ENCODE assay signal across 8 cellular contexts in genomic region chrX:47513697-47514085, GRCh38. TPM values are rescaled to one million over a fixed set of nuclear protein-coding genes. Genes with fewer than 3 reads are reported as not detected.
DNase-seq lines count a peak whose midpoint lies in the region; ATAC-seq and TF ChIP-seq lines count a peak whose summit lies in the region.

No MANE protein-coding gene starts in this region.

- H3K9me3 ChIP-seq in Peyer's patch (no peaks in the 10 kb centered on the region), sigmoid colon (no peaks in the 10 kb centered on the region)

- TF ChIP-seq EP300 in sigmoid colon (IDR thresholded peaks at IDR 0.05): no peak

- no peaks in the 10 kb centered on the region for H3K27me3 ChIP-seq in Peyer's patch
- no peaks in the 10 kb centered on the region for H3K27me3 ChIP-seq in sigmoid colon

- no peak for ATAC-seq in GM18873 (IDR thresholded peaks at IDR 0.05; ENCODE audit: low FRiP score, unreplicated experiment)

- TF ChIP-seq CTCF in GM12864 (IDR thresholded peaks at IDR 0.05; ENCODE audit: low read depth, low read length, missing control alignments): no peak
- no peak for TF ChIP-seq CTCF in Peyer's patch (IDR thresholded peaks at IDR 0.05)
- no peak for TF ChIP-seq CTCF in epithelial cell of esophagus (IDR thresholded peaks at IDR 0.05; ENCODE audit: insufficient read depth, low read depth, low read length, missing control alignments)
- no peak for TF ChIP-seq CTCF in sigmoid colon (IDR thresholded peaks at IDR 0.05)

- H3K4me3 ChIP-seq in GM12864 (ENCODE audit: low read depth, low read length) (peak overlapping the region; percentile 36), Peyer's patch (peak overlapping the region; percentile 26 to 44 (median 30)), epithelial cell of esophagus (ENCODE audit: low read length) (peak overlapping the region; percentile 14), sigmoid colon (peak overlapping the region in 3 of 4 donors; percentile 33 to 40 (median 35))

- H3K4me1 ChIP-seq in Peyer's patch (no peaks in the 10 kb centered on the region), sigmoid colon (no peaks in the 10 kb centered on the region)

- 14 to 31% methylated on average over 6 of the region's 6 CpGs for WGBS in sigmoid colon, 2 donors

- TF ChIP-seq POLR2A in Peyer's patch (IDR thresholded peaks at IDR 0.05): no peak
- TF ChIP-seq POLR2A in sigmoid colon (IDR thresholded peaks at IDR 0.05): no peak

- DNase-seq in GM12864 (ENCODE audit: low read depth) (no peak), Peyer's patch (no peak), epithelial cell of esophagus (ENCODE audit: low read depth) (no peak), sigmoid colon (no peak), mucosa of gallbladder (ENCODE audit: low spot score) (no peak), T1000 (lab: John Stamatoyannopoulos, UW) (no peak)
- DNase-seq in effector CD8-positive, alpha-beta T cell (lab: John Stamatoyannopoulos, UW): no peak

- H3K27ac ChIP-seq in Peyer's patch (peak overlapping the region in 1 of 4 donors; percentile 55), sigmoid colon (no peak overlapping the region)

- intact Hi-C loops in sigmoid colon (cut with DNase I): no loop called here

- H3K36me3 ChIP-seq in Peyer's patch (no peaks in the 10 kb centered on the region), sigmoid colon (no peaks in the 10 kb centered on the region)

RNA-seq across cellular contexts. Expression of gene ZNF41, which starts 30.7 kb away (rescaled TPM):
- 10 to 100 TPM; 10.3 to 21.2 (median 16.1) TPM for total RNA-seq in Peyer's patch
- 1 to 10 TPM; 4.3 to 8.4 (median 7.4) TPM for total RNA-seq in sigmoid colon
- polyA plus RNA-seq in sigmoid colon: 1 to 10 TPM; 3.0 to 4.0 (median 3.0) TPM
- 11.1 TPM for total RNA-seq in mucosa of gallbladder

RNA-seq across cellular contexts. Expression of gene ARAF, which starts 47.3 kb away (rescaled TPM):
- total RNA-seq in Peyer's patch (10 to 100 TPM; 55.7 to 78.4 (median 72.5) TPM), sigmoid colon (10 to 100 TPM; 25.7 to 30.3 (median 28.0) TPM), mucosa of gallbladder (96.5 TPM)
- 10 to 100 TPM; 34.9 to 57.8 (median 48.0) TPM for polyA plus RNA-seq in sigmoid colon
